Comparison of ENCODE assay signal across 12 cellular contexts in the genomic region with DNA sequence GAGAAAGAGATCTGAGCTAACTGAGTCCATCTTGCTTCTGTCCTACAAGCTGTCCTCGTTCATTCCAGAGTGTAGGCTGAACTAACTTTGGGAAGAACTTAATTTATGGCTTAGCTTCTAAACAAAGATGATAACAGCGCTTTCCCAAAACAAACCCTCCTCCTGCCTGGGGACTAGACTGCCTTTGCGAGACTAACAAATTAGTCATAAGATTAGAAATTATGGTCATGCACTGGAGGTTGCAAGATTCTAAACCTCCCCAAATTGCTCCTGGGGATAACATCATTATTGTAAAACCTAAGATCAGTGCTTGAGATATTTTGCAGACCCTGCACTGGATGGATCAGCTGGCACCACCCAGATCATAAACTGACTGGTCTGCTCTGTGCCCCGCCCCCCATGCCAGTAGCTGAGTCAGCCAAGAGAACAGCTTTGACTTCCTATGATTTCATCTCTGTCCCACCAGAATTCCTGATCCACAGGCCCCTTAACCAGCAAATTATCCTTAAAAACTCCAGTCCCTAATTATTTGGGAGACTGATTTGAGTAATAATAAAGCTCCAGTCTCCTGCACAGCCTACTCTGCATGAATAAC.
A peak's percentile ranks its signal among the peaks of the same experiment; 100 is the strongest.
DNase-seq lines count a peak whose midpoint lies in the region; ATAC-seq and TF ChIP-seq lines count a peak whose summit lies in the region.
"Had no signal": no experiment of that assay in that cellular context is flagged by ENCODE, and none has a peak within 500 bp of the region (broad histone marks: within the 10 kb centered on the region; RNA-seq: fewer than 3 reads in every experiment).

No MANE protein-coding gene starts in this region.

- TF ChIP-seq POLR2A in ovary (IDR thresholded peaks at IDR 0.05): no peak

- H3K9me3 ChIP-seq in RWPE2 (ENCODE audit: severe bottlenecking) (no peaks in the 10 kb centered on the region), smooth muscle cell (replicated peaks; ENCODE audit: low read depth) (no peaks in the 10 kb centered on the region), ovary (no peaks in the 10 kb centered on the region)
- H3K9me3 ChIP-seq: body of pancreas, SJCRH30 had no signal

- H3K4me1 ChIP-seq in RWPE2 (ENCODE audit: insufficient read depth, poor library complexity, severe bottlenecking) (peaks cover 5% of the 10 kb centered on the region), smooth muscle cell (ENCODE audit: low read depth) (peaks cover 7% of the 10 kb centered on the region), ovary (ENCODE audit: insufficient read depth) (no peaks in the 10 kb centered on the region)
- H3K4me1 ChIP-seq: body of pancreas, SJCRH30 had no signal

- peak; percentile 31; the same call in 1 of the 3 replicates for ATAC-seq in RWPE2 (ENCODE audit: low read depth)
- ATAC-seq: body of pancreas had no signal

- H2AFZ ChIP-seq in smooth muscle cell (ENCODE audit: low read depth): no peak overlapping the region

- peak overlapping the region; percentile 22 for H3K27ac ChIP-seq in RWPE2 (ENCODE audit: poor library complexity, severe bottlenecking)
- peak overlapping the region; percentile 91 for H3K27ac ChIP-seq in smooth muscle cell (ENCODE audit: low read depth)
- H3K27ac ChIP-seq in ovary: no peak overlapping the region
- H3K27ac ChIP-seq: body of pancreas, SJCRH30 had no signal

- no peaks in the 10 kb centered on the region for H3K79me2 ChIP-seq in smooth muscle cell (ENCODE audit: low read depth)

- H3K4me2 ChIP-seq in smooth muscle cell: peak overlapping the region; percentile 74

- H3K36me3 ChIP-seq in RWPE2 (ENCODE audit: low read depth) (no peaks in the 10 kb centered on the region), smooth muscle cell (ENCODE audit: low read depth) (no peaks in the 10 kb centered on the region), ovary (no peaks in the 10 kb centered on the region)
- H3K36me3 ChIP-seq: SJCRH30 had no signal

- H3K4me3 ChIP-seq in RWPE2 (ENCODE audit: severe bottlenecking) (no peak overlapping the region), fibroblast of the aortic adventitia (ENCODE audit: low read depth, low read length) (no peak overlapping the region), smooth muscle cell (no peak overlapping the region), ovary (no peak overlapping the region)
- H3K4me3 ChIP-seq: body of pancreas, SJCRH30 had no signal

- intact Hi-C loops in ovary (cut with DNase I): no loop called here

- H3K27me3 ChIP-seq in RWPE2 (ENCODE audit: insufficient read depth, poor library complexity, severe bottlenecking) (no peaks in the 10 kb centered on the region), smooth muscle cell (ENCODE audit: low read depth) (no peaks in the 10 kb centered on the region), ovary (no peaks in the 10 kb centered on the region)
- H3K27me3 ChIP-seq: body of pancreas, SJCRH30 had no signal

- peak overlapping the region; percentile 58 for H3K9ac ChIP-seq in smooth muscle cell (ENCODE audit: low read depth)

- H3F3A ChIP-seq in smooth muscle cell (ENCODE audit: low read depth): peaks cover 25% of the 10 kb centered on the region

- 17% methylated on average over 4 of the region's 4 CpGs for WGBS in smooth muscle cell (ENCODE audit: low lambda C conversion rate)
- WGBS in ovary, 3 donors: 14 to 19% (median 17%) methylated on average over 4 of the region's 4 CpGs

- TF ChIP-seq CTCF in RWPE2 (IDR thresholded peaks at IDR 0.05; ENCODE audit: poor library complexity, severe bottlenecking): no peak
- no peak for TF ChIP-seq CTCF in fibroblast of the aortic adventitia (IDR thresholded peaks at IDR 0.05; ENCODE audit: insufficient read depth, low read length)
- no peak for TF ChIP-seq CTCF in smooth muscle cell (IDR thresholded peaks at IDR 0.05; ENCODE audit: borderline replicate concordance, insufficient read depth, poor library complexity, severe bottlenecking)
- no peak for TF ChIP-seq CTCF in ovary (IDR thresholded peaks at IDR 0.05)

- H4K20me1 ChIP-seq in smooth muscle cell (ENCODE audit: low read depth): no peaks in the 10 kb centered on the region

- no peak for TF ChIP-seq EP300 in ovary (IDR thresholded peaks at IDR 0.05)

- DNase-seq in GM03348 (ENCODE audit: low spot score) (peak; percentile 42), RWPE2 (ENCODE audit: low spot score) (no peak), fibroblast of the aortic adventitia (ENCODE audit: low read depth) (peak; percentile 4), smooth muscle cell (lab: John Stamatoyannopoulos, UW; ENCODE audit: unreplicated experiment) (peak; percentile 8), ovary (no peak), NCI-H2196 treated with DMSO at 0.1 percent for 48 hours (lab: John Stamatoyannopoulos, UW; ENCODE audit: unreplicated experiment) (no peak)
- no peak for DNase-seq in activated CD4-positive, alpha-beta T cell treated with anti-CD3 and anti-CD28 coated beads, Interleukin-2, amount 50 U/mL, for 48 hours
- DNase-seq: activated effector memory CD4-positive, alpha-beta T cell treated with anti-CD3 and anti-CD28 coated beads, Interleukin-2, amount 50 U/mL, for 16 hours; immature natural killer cell; NCI-H1048; SJCRH30 had no signal

Comparison
In these comparisons a context has a peak if more than half of its experiments do, and no peak if none do; other contexts are left out.
1. DNase-seq: peak in GM03348 (single experiment), fibroblast of the aortic adventitia (single experiment) and smooth muscle cell (single experiment); none in RWPE2 (single experiment), ovary (0 of 5), NCI-H2196 treated with DMSO at 0.1 percent for 48 hours (single experiment) and activated CD4-positive, alpha-beta T cell treated with anti-CD3 and anti-CD28 coated beads, Interleukin-2, amount 50 U/mL, for 48 hours (0 of 2).
2. H3K27ac ChIP-seq: peak in RWPE2 (single experiment) and smooth muscle cell (single experiment); none in ovary (0 of 2).